Comparison of ENCODE assay signal across 8 cellular contexts in the genomic region with DNA sequence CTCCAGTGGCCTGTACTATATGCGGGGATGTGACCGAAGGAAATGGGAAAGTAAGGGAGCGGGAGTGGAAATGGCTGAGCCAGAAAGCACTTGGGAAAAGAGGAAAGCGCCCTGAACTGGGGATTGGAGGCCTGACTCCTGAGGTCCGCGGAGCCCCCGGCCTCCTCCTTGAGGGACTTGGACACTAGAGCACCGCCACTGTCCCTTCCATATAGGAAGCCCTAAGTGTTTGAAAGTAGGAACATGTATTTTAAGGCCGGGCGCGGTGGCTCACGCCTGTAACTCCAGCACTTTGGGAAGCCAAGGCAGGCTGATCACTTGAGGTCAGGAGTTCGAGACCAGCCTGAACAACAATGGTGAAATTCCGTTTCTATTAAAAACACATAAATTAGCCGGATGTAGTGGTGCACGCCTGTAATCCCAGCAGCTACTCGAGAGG. TPM values are rescaled to one million over a fixed set of nuclear protein-coding genes. Genes with fewer than 3 reads are reported as not detected.
DNase-seq lines count a peak whose midpoint lies in the region; ATAC-seq and TF ChIP-seq lines count a peak whose summit lies in the region.

No MANE protein-coding gene starts in this region.

- peaks cover 6 to 69% (median 28%) of the 10 kb centered on the region in 12 donors for H3K4me1 ChIP-seq in heart left ventricle

- peaks cover 0 to 4% (median 0%) of the 10 kb centered on the region in 9 donors for H3K36me3 ChIP-seq in heart left ventricle

- ATAC-seq in GM19372 (IDR thresholded peaks at IDR 0.05; ENCODE audit: low read depth, unreplicated experiment) (peak; percentile 5), heart left ventricle (peak in 2 of 4 donors; percentile 22 to 32), HG03469 (IDR thresholded peaks at IDR 0.05; ENCODE audit: unreplicated experiment) (no peak)

- H3K4me3 ChIP-seq in heart left ventricle (peak overlapping the region; percentile 75 to 99 (median 90)), skin epidermis (peak overlapping the region; percentile 72 to 92 (median 86))

- H3K9me3 ChIP-seq in heart left ventricle, result no peaks in the 10 kb centered on the region

- TF ChIP-seq CTCF in VCaP (conservative IDR thresholded peaks at IDR 0.05) (no peak), heart left ventricle (IDR thresholded peaks at IDR 0.05) (no peak)

- H3K27ac ChIP-seq in VCaP, result peak overlapping the region; percentile 69
- H3K27ac ChIP-seq in heart left ventricle, result peak overlapping the region; percentile 90 to 99 (median 96)
- H3K27ac ChIP-seq in skin epidermis, result peak overlapping the region; percentile 75 to 99 (median 97)

- DNase-seq in heart left ventricle (no peak), SKM-1 (lab: John Stamatoyannopoulos, UW; ENCODE audit: unreplicated experiment) (no peak), SKM-1 treated with dmso at 0.1 percent for 144 hours (lab: John Stamatoyannopoulos, UW; ENCODE audit: unreplicated experiment) (no peak)
- DNase-seq in central memory CD4-positive, alpha-beta T cell, result no peak

- H3K27me3 ChIP-seq in heart left ventricle, result no peaks in the 10 kb centered on the region

- WGBS in heart left ventricle, 4 donors, result 12 to 15% (median 13%) methylated on average over 17 of the region's 17 CpGs

- no peak for TF ChIP-seq POLR2A in heart left ventricle (IDR thresholded peaks at IDR 0.05)

- intact Hi-C loops in heart left ventricle (cut with DNase I), result loop anchor here in 2 of 10 donors (1.0 to 5.0 kb wide), 2 partner anchors 15 to 75 kb away; a partner anchor contains a TSS

RNA-seq across cellular contexts. Expression of a gene that starts 0.5 kb away (rescaled TPM):
- total RNA-seq in heart left ventricle, result 10 to 100 TPM; 32.9 to 66.7 (median 44.7) TPM
- 10 to 100 TPM; 12.0 to 29.7 TPM for polyA plus RNA-seq in heart left ventricle

RNA-seq across cellular contexts. Expression of a gene that starts 15.7 kb away (rescaled TPM):
- total RNA-seq in heart left ventricle, result 10 to 100 TPM in 4 of 9 donors, 1 to 10 TPM in 5; 4.8 to 14.0 (median 10.0) TPM
- 1 to 10 TPM; 4.5 to 6.7 TPM for polyA plus RNA-seq in heart left ventricle
